7 cellular contexts compared by ENCODE assay signal in genomic region chr21:37072239-37072987, GRCh38. TPM values are rescaled to one million over a fixed set of nuclear protein-coding genes. Genes with fewer than 3 reads are reported as not detected.
A peak's percentile ranks its signal among the peaks of the same experiment; 100 is the strongest.
DNase-seq lines count a peak whose midpoint lies in the region; FAIRE-seq and TF ChIP-seq lines count a peak whose summit lies in the region.

No MANE protein-coding gene starts in this region.

- H3K4me1 Mint-ChIP-seq in chondrocyte (ENCODE audit: low read depth): peaks cover 41% of the 10 kb centered on the region

- TF ChIP-seq POLR2A in GM12891 (IDR thresholded peaks at IDR 0.05; ENCODE audit: low read depth, low read length): peak; percentile 74

- no peaks in the 10 kb centered on the region for H3K27me3 Mint-ChIP-seq in chondrocyte (ENCODE audit: low read depth)

- H3K36me3 ChIP-seq in MG63: no peaks in the 10 kb centered on the region

- H3K9me3 Mint-ChIP-seq in chondrocyte (ENCODE audit: low read depth): no peaks in the 10 kb centered on the region

- peaks cover 2% of the 10 kb centered on the region for H3K9me3 ChIP-seq in MG63

- FAIRE-seq in GM12891 (lab: Jason Lieb, UNC): peak; percentile 38

- no peak for TF ChIP-seq CTCF in chondrocyte (IDR thresholded peaks at IDR 0.05)

- peak overlapping the region; percentile 89 for H3K4me3 Mint-ChIP-seq in chondrocyte (ENCODE audit: unreplicated experiment)

- H3K27me3 ChIP-seq in MG63: no peaks in the 10 kb centered on the region

- H3K27ac Mint-ChIP-seq in chondrocyte (ENCODE audit: unreplicated experiment): peak overlapping the region; percentile 99

- DNase-seq in GM12891 (ENCODE audit: insufficient read length, low spot score): peak; percentile 43
- DNase-seq in HCEC 1CT: peak; percentile 85
- DNase-seq in MG63: peak; percentile 88
- peak in 3 of 5 donors; percentile 58 to 68 (median 59) for DNase-seq in T-helper 1 cell
- peak; percentile 98 for DNase-seq in chondrocyte (ENCODE audit: low spot score)
- DNase-seq in kidney glomerular epithelial cell (lab: John Stamatoyannopoulos, UW): peak; percentile 53
- peak; percentile 76 for DNase-seq in stimulated activated CD4-positive, alpha-beta T cell treated with anti-CD3 and anti-CD28 coated beads, Interleukin-15, amount 100 ng/mL, for 24 hours

- peak overlapping the region; percentile 85 for H3K4me3 ChIP-seq in MG63

- H3K36me3 Mint-ChIP-seq in chondrocyte (ENCODE audit: low read depth): peaks cover 8% of the 10 kb centered on the region

TF ChIP-seq in GM12891, 5 proteins besides CTCF, POLR2A, EP300 and RAD21:
- TF ChIP-seq PAX5 (IDR thresholded peaks at IDR 0.05; ENCODE audit: insufficient read depth, low read length, severe bottlenecking) (no peak), TAF1 (IDR thresholded peaks at IDR 0.05; ENCODE audit: low read depth, low read length) (peak; percentile 47; the same call in 1 of the 2 replicates)
TF ChIP-seq in GM12891: peak in this region for 1.

RNA-seq across cellular contexts. Expression of gene PIGP, which starts 0.5 kb away (rescaled TPM):
- polyA plus RNA-seq in GM12891 (2012; ENCODE audit: low read depth, missing spikeins): 20.6 TPM
- total RNA-seq in MG63 (2014; rRNA removed; shearing (Covaris generic); ENCODE audit: low replicate concordance): 35.8 and 47.6 TPM in 2 replicates
- total RNA-seq in chondrocyte: 15.0 to 19.2 TPM (median 15.6 TPM) in 3 replicates

RNA-seq across cellular contexts. Expression of gene TTC3, which starts 0.6 kb away (rescaled TPM):
- 50.3 TPM for polyA plus RNA-seq in GM12891 (2012; ENCODE audit: low read depth, missing spikeins)
- 61.0 and 130 TPM in 2 replicates for total RNA-seq in MG63 (2014; rRNA removed; shearing (Covaris generic); ENCODE audit: low replicate concordance)
- total RNA-seq in chondrocyte: 258 to 343 TPM (median 268 TPM) in 3 replicates

Comparison
In these comparisons a context has a peak if more than half of its experiments do, and no peak if none do; other contexts are left out.
1. Peak in every context shown above with its lines: DNase-seq and H3K4me3 ChIP-seq.
2. DNase-seq: peak in every context shown above with its lines; median percentile 98 in chondrocyte; 88 in MG63; 85 in HCEC 1CT; 76 in stimulated activated CD4-positive, alpha-beta T cell treated with anti-CD3 and anti-CD28 coated beads, Interleukin-15, amount 100 ng/mL, for 24 hours; 59 in T-helper 1 cell; 53 in kidney glomerular epithelial cell; 43 in GM12891.